Comparison of ENCODE assay signal across 15 cellular contexts in genomic region chr6:148389917-148390316, GRCh38. TPM values are rescaled to one million over a fixed set of nuclear protein-coding genes. Genes with fewer than 3 reads are reported as not detected.
DNase-seq lines count a peak whose midpoint lies in the region; ATAC-seq and TF ChIP-seq lines count a peak whose summit lies in the region.
"Had no signal": no experiment of that assay in that cellular context is flagged by ENCODE, and none has a peak within 500 bp of the region (broad histone marks: within the 10 kb centered on the region; RNA-seq: fewer than 3 reads in every experiment).

No MANE protein-coding gene starts in this region.

- no peaks in the 10 kb centered on the region for H4K20me1 ChIP-seq in neural progenitor cell (ENCODE audit: low read depth)
- H4K20me1 ChIP-seq: BLaER1 treated with 17β-estradiol and CSF1 and Interleukin-3, amounts not matched to agents 10 nM and 100 nM had no signal

- no peak overlapping the region for H3K4me3 Mint-ChIP-seq in endothelial cell (ENCODE audit: unreplicated experiment)
- H3K4me3 Mint-ChIP-seq in neural progenitor cell, result no peak overlapping the region
- H3K4me3 Mint-ChIP-seq in effector memory CD8-positive, alpha-beta T cell, result no peak overlapping the region
- no peak overlapping the region for H3K4me3 Mint-ChIP-seq in mesothelial cell of epicardium
- H3K4me3 Mint-ChIP-seq: B cell; CD8-positive, alpha-beta T cell; HFFc6 had no signal

- H3K27ac Mint-ChIP-seq in endothelial cell (ENCODE audit: unreplicated experiment) (peak overlapping the region; percentile 52), neural progenitor cell (peak overlapping the region; percentile 57), mesothelial cell of epicardium (no peak overlapping the region)
- no peak overlapping the region for H3K27ac Mint-ChIP-seq in effector memory CD8-positive, alpha-beta T cell
- H3K27ac Mint-ChIP-seq: B cell; CD8-positive, alpha-beta T cell; HFFc6 had no signal

- H3K79me2 ChIP-seq in neural progenitor cell (ENCODE audit: low read depth), result no peaks in the 10 kb centered on the region

- H3K9me3 ChIP-seq in neural progenitor cell (ENCODE audit: low read depth) (no peaks in the 10 kb centered on the region), thyroid gland (no peaks in the 10 kb centered on the region)
- H3K9me3 ChIP-seq: BLaER1 treated with 17β-estradiol and CSF1 and Interleukin-3, amounts not matched to agents 10 nM and 100 nM had no signal

- intact Hi-C loops in thyroid gland (cut with DNase I), result no loop called here

- DNase-seq in endothelial cell (ENCODE audit: low spot score) (no peak), neural progenitor cell (ENCODE audit: low spot score) (no peak), thyroid gland (no peak), SW 1271 (lab: John Stamatoyannopoulos, UW) (no peak), mesothelial cell of epicardium (ENCODE audit: low spot score in 2 of 2, unreplicated experiment in 2 of 2) (no peak)
- DNase-seq in effector memory CD8-positive, alpha-beta T cell, result no peak
- DNase-seq: Calu3; CD8-positive, alpha-beta T cell; DMS 273 treated with DMSO at 0.1 percent for 48 hours; GM23248; HFFc6; IMR-90 had no signal

- no peak overlapping the region for H2AFZ ChIP-seq in neural progenitor cell (replicated peaks)
- H2AFZ ChIP-seq: GM23248 had no signal

- no peak overlapping the region for H3K9ac ChIP-seq in neural progenitor cell
- H3K9ac ChIP-seq: BLaER1 treated with 17β-estradiol and CSF1 and Interleukin-3, amounts not matched to agents 10 nM and 100 nM; GM23248 had no signal

- no peaks in the 10 kb centered on the region for H3F3A ChIP-seq in neural progenitor cell (ENCODE audit: low read depth)

- ATAC-seq in effector memory CD8-positive, alpha-beta T cell (replicated peaks), result no peak
- ATAC-seq: CD8-positive, alpha-beta T cell; HCT116 had no signal

- 98% methylated on average over 12 of the region's 12 CpGs for WGBS in thyroid gland, 2 donors

- H3K4me1 Mint-ChIP-seq in endothelial cell (ENCODE audit: unreplicated experiment) (peaks cover 39% of the 10 kb centered on the region), neural progenitor cell (peaks cover 16% of the 10 kb centered on the region), mesothelial cell of epicardium (no peaks in the 10 kb centered on the region)
- no peaks in the 10 kb centered on the region for H3K4me1 Mint-ChIP-seq in effector memory CD8-positive, alpha-beta T cell (ENCODE audit: low read depth in 2 of 2)
- H3K4me1 Mint-ChIP-seq: B cell had no signal

- no peaks in the 10 kb centered on the region for H3K9me3 Mint-ChIP-seq in endothelial cell (ENCODE audit: unreplicated experiment)
- H3K9me3 Mint-ChIP-seq in neural progenitor cell, result no peaks in the 10 kb centered on the region
- no peaks in the 10 kb centered on the region for H3K9me3 Mint-ChIP-seq in effector memory CD8-positive, alpha-beta T cell
- no peaks in the 10 kb centered on the region for H3K9me3 Mint-ChIP-seq in mesothelial cell of epicardium
- H3K9me3 Mint-ChIP-seq: CD8-positive, alpha-beta T cell; HFFc6 had no signal

- H3K4me2 ChIP-seq in neural progenitor cell, result no peak overlapping the region

- H3K4me1 ChIP-seq in neural progenitor cell (peaks cover 4% of the 10 kb centered on the region), thyroid gland (peaks cover 25 to 53% of the 10 kb centered on the region in 2 donors)

- no peak overlapping the region for H3K4me3 ChIP-seq in neural progenitor cell
- H3K4me3 ChIP-seq in thyroid gland (replicated peaks in 1 of 3), result no peak overlapping the region
- H3K4me3 ChIP-seq: BLaER1 treated with 17β-estradiol and CSF1 and Interleukin-3, amounts not matched to agents 10 nM and 100 nM; GM23248 had no signal

- TF ChIP-seq CTCF in endothelial cell (IDR thresholded peaks at IDR 0.05; ENCODE audit: unreplicated experiment) (no peak), neural progenitor cell (IDR thresholded peaks at IDR 0.05) (no peak), thyroid gland (IDR thresholded peaks at IDR 0.05) (no peak), mesothelial cell of epicardium (IDR thresholded peaks at IDR 0.05; ENCODE audit: unreplicated experiment) (no peak)

- TF ChIP-seq POLR2A in thyroid gland (IDR thresholded peaks at IDR 0.05), result no peak

- peaks cover 5% of the 10 kb centered on the region for H3K27me3 Mint-ChIP-seq in endothelial cell (ENCODE audit: unreplicated experiment)
- peaks cover 6% of the 10 kb centered on the region for H3K27me3 Mint-ChIP-seq in neural progenitor cell (ENCODE audit: insufficient read depth, low read depth)
- H3K27me3 Mint-ChIP-seq in effector memory CD8-positive, alpha-beta T cell, result peaks cover 11 to 32% of the 10 kb centered on the region in 2 donors
- no peaks in the 10 kb centered on the region for H3K27me3 Mint-ChIP-seq in mesothelial cell of epicardium (ENCODE audit: low read depth)

- H3K36me3 Mint-ChIP-seq in endothelial cell (ENCODE audit: low read depth, unreplicated experiment) (peaks cover 19% of the 10 kb centered on the region), neural progenitor cell (peaks cover 7% of the 10 kb centered on the region), mesothelial cell of epicardium (peaks cover 2% of the 10 kb centered on the region)
- no peaks in the 10 kb centered on the region for H3K36me3 Mint-ChIP-seq in effector memory CD8-positive, alpha-beta T cell (ENCODE audit: insufficient read depth)
- H3K36me3 Mint-ChIP-seq: CD8-positive, alpha-beta T cell had no signal

- H3K36me3 ChIP-seq in neural progenitor cell (no peaks in the 10 kb centered on the region), thyroid gland (no peaks in the 10 kb centered on the region)
- H3K36me3 ChIP-seq: BLaER1 treated with 17β-estradiol and CSF1 and Interleukin-3, amounts not matched to agents 10 nM and 100 nM had no signal

- H3K27me3 ChIP-seq in neural progenitor cell, result no peaks in the 10 kb centered on the region
- H3K27me3 ChIP-seq in thyroid gland, result no peaks in the 10 kb centered on the region
- H3K27me3 ChIP-seq: BLaER1 treated with 17β-estradiol and CSF1 and Interleukin-3, amounts not matched to agents 10 nM and 100 nM had no signal

- no peak overlapping the region for H3K27ac ChIP-seq in neural progenitor cell
- H3K27ac ChIP-seq in thyroid gland, result peak overlapping the region in 2 of 3 donors; percentile 18 to 66
- H3K27ac ChIP-seq: GM23248 had no signal

RNA-seq across cellular contexts. Expression of gene SASH1, which starts 47.3 kb away (rescaled TPM):
- total RNA-seq in endothelial cell (ENCODE audit: unreplicated experiment) (138 TPM), neural progenitor cell (ENCODE audit: low replicate concordance) (10.2 and 11.8 TPM in 2 replicates), thyroid gland (100 to 1,000 TPM; 154 to 235 (median 190) TPM), mesothelial cell of epicardium (24.0 to 30.2 TPM (median 28.7 TPM) in 3 replicates)

Comparison
In these comparisons a context has a peak if more than half of its experiments do, and no peak if none do; other contexts are left out.
1. H3K27ac Mint-ChIP-seq: peak in endothelial cell (single experiment) and neural progenitor cell (single experiment); none in effector memory CD8-positive, alpha-beta T cell (0 of 2) and mesothelial cell of epicardium (single experiment).